In the genomic region with DNA sequence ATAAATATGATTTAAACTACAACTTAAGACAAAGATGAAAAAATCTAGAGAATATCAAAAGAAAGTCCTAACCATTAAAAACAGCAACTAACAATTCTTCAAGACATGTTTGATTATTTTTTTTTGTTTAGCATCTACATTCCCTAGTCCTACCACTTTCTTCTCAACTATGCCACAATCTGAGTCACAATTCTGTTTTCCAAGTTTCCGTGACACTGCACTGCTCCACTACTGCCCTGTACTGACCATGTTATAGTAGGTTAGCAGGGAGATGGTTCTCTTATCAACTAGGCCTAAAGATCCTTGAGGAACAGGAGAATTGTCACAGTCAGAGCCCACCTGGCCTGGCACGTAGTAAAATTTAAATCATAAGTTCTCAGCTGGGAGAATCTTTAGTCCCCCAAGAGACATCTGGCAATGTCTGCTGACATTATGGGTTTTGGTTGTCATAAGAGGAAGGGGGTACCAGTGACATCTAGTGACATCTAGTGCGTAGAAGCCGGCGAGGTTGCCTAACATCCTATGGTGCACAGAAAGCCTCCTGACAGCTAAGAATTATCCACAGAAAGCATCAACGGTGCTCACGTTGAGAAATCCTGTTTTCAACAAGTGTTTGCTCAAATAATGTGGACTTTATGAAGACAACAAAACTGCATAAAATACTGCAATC, we compare ENCODE assay signal across 1 cellular context.
TF ChIP-seq lines count a peak whose summit lies in the region.

No MANE protein-coding gene starts in this region.

TF ChIP-seq in IMR-90, 13 proteins besides CTCF, POLR2A, EP300 and RAD21:
- TF ChIP-seq RCOR1 (IDR thresholded peaks at IDR 0.05; ENCODE audit: insufficient replicate concordance, low read length): no peak
- no peak for TF ChIP-seq CHD1 (IDR thresholded peaks at IDR 0.05; ENCODE audit: low read depth, low read length)
- TF ChIP-seq CEBPB (IDR thresholded peaks at IDR 0.05; ENCODE audit: low read depth, low read length): no peak
- TF ChIP-seq BHLHE40 (IDR thresholded peaks at IDR 0.05; ENCODE audit: low read depth, low read length): no peak
- TF ChIP-seq ELK1 (IDR thresholded peaks at IDR 0.05; ENCODE audit: borderline replicate concordance, low read depth, low read length): no peak
- TF ChIP-seq FOS (IDR thresholded peaks at IDR 0.05; ENCODE audit: low read depth, low read length): no peak
